15 cellular contexts compared by ENCODE assay signal in genomic region chr9:20524776-20525175, GRCh38.
A peak's percentile ranks its signal among the peaks of the same experiment; 100 is the strongest.
DNase-seq lines count a peak whose midpoint lies in the region; ATAC-seq, FAIRE-seq and TF ChIP-seq lines count a peak whose summit lies in the region.
"Had no signal": no experiment of that assay in that cellular context is flagged by ENCODE, and none has a peak within 500 bp of the region (broad histone marks: within the 10 kb centered on the region; RNA-seq: fewer than 3 reads in every experiment).

No MANE protein-coding gene starts in this region.

- H3K27ac ChIP-seq in HepG2 (ENCODE audit: extremely low read length, insufficient read depth, low read length) (no peak overlapping the region), right lobe of liver (no peak overlapping the region), KMS-11 (no peak overlapping the region), mammary epithelial cell (ENCODE audit: insufficient read depth, low read depth, low read length) (no peak overlapping the region), smooth muscle cell (ENCODE audit: low read depth) (no peak overlapping the region)
- H3K27ac ChIP-seq: epithelial cell of prostate, sigmoid colon had no signal

- no peak for TF ChIP-seq POLR2A in HepG2 (IDR thresholded peaks at IDR 0.05; ENCODE audit: insufficient read depth in 1 of 2, low read depth in 2 of 2, low read length in 2 of 2)
- no peak for TF ChIP-seq POLR2A in right lobe of liver (IDR thresholded peaks at IDR 0.05)

- H4K20me1 ChIP-seq in HepG2 (ENCODE audit: insufficient read depth, low read length) = no peaks in the 10 kb centered on the region
- no peaks in the 10 kb centered on the region for H4K20me1 ChIP-seq in KMS-11 (ENCODE audit: insufficient read depth)
- no peaks in the 10 kb centered on the region for H4K20me1 ChIP-seq in mammary epithelial cell (ENCODE audit: insufficient read depth, low read length)
- H4K20me1 ChIP-seq in smooth muscle cell (ENCODE audit: low read depth) = peaks cover 41% of the 10 kb centered on the region

- FAIRE-seq in HepG2 (lab: Jason Lieb, UNC) = no peak

- BruUV-seq in HepG2 (replicated peaks; lab: Mats Ljungman, UMichigan) (no TSS peak), mammary epithelial cell (replicated peaks; lab: Mats Ljungman, UMichigan) (no TSS peak)

- no peak for TF ChIP-seq RAD21 in HepG2 (CRISPR knock-in tag; IDR thresholded peaks at IDR 0.05)

- TF ChIP-seq EP300 in HepG2 (IDR thresholded peaks at IDR 0.05; ENCODE audit: low read depth in 2 of 2, low read length in 2 of 2) = no peak
- no peak for TF ChIP-seq EP300 in HepG2 (CRISPR knock-in tag; IDR thresholded peaks at IDR 0.05; ENCODE audit: borderline replicate concordance)

- no peaks in the 10 kb centered on the region for H3K27me3 Mint-ChIP-seq in activated CD4-positive, alpha-beta T cell treated with anti-CD3 and anti-CD28 coated beads, Interleukin-2, amount 10 ng/mL, durations not matched to agents 7 days and 5 days
- H3K27me3 Mint-ChIP-seq: activated naive CD8-positive, alpha-beta T cell treated with anti-CD3 and anti-CD28 coated beads, Interleukin-2, amount 10 ng/mL, durations not matched to agents 7 days and 5 days had no signal

- peaks cover 13% of the 10 kb centered on the region for H3K4me1 ChIP-seq in HepG2 (ENCODE audit: insufficient read depth, low read length)
- peaks cover 0 to 10% (median 0%) of the 10 kb centered on the region in 4 donors for H3K4me1 ChIP-seq in right lobe of liver
- no peaks in the 10 kb centered on the region for H3K4me1 ChIP-seq in KMS-11 (ENCODE audit: low read depth, poor library complexity, severe bottlenecking)
- H3K4me1 ChIP-seq in mammary epithelial cell (ENCODE audit: insufficient read depth, low read length) = no peaks in the 10 kb centered on the region
- H3K4me1 ChIP-seq in smooth muscle cell (ENCODE audit: low read depth) = no peaks in the 10 kb centered on the region

- H3F3A ChIP-seq in smooth muscle cell (ENCODE audit: low read depth) = no peaks in the 10 kb centered on the region

- no peak overlapping the region for H3K4me2 ChIP-seq in HepG2 (ENCODE audit: low read depth, low read length)
- no peak overlapping the region for H3K4me2 ChIP-seq in KMS-11
- H3K4me2 ChIP-seq in mammary epithelial cell (ENCODE audit: insufficient read depth, low read depth, low read length) = no peak overlapping the region
- H3K4me2 ChIP-seq in smooth muscle cell = no peak overlapping the region

- in situ Hi-C loops in HepG2 (cut with HindIII; ENCODE audit: extremely low pct_ligation_motif_present, low pct_unique_long_range_greater_than_20kb) (no loop called here), mammary epithelial cell (cut with MboI; ENCODE audit: low sequenced_read_pairs in 2 of 2) (no loop called here)

- ATAC-seq in HepG2 (no peak), right lobe of liver (no peak), GM19395 (IDR thresholded peaks at IDR 0.05; ENCODE audit: unreplicated experiment) (no peak)

- peaks cover 34% of the 10 kb centered on the region for H3K36me3 Mint-ChIP-seq in activated CD4-positive, alpha-beta T cell treated with anti-CD3 and anti-CD28 coated beads, Interleukin-2, amount 10 ng/mL, durations not matched to agents 7 days and 5 days (ENCODE audit: low read depth)

- H3K9me3 ChIP-seq in HepG2 (ENCODE audit: low read length) = no peaks in the 10 kb centered on the region
- H3K9me3 ChIP-seq in right lobe of liver = no peaks in the 10 kb centered on the region
- no peaks in the 10 kb centered on the region for H3K9me3 ChIP-seq in mammary epithelial cell (replicated peaks; ENCODE audit: insufficient read depth, low read length)
- H3K9me3 ChIP-seq in smooth muscle cell (replicated peaks; ENCODE audit: low read depth) = no peaks in the 10 kb centered on the region
- H3K9me3 ChIP-seq: sigmoid colon had no signal

- CTCF ChIA-PET in HepG2 (lab: Yijun Ruan, JAX; ENCODE audit: low intra/inter-chr PET ratio, low total read pairs) = no interaction called here
- CTCF ChIA-PET in mammary epithelial cell (lab: Charles Lee; ENCODE audit: low non-redundant PET) = interaction anchor here (0.7 kb wide), 2 partner anchors 89 to 215 kb away, joined by 3 to 20 read pairs; no protein-coding TSS in a partner anchor
- CTCF ChIA-PET in activated CD4-positive, alpha-beta T cell treated with anti-CD3 and anti-CD28 coated beads, Interleukin-2, amount 10 ng/mL, durations not matched to agents 7 days and 5 days (lab: Charles Lee) = interaction anchor here (1.0 to 1.5 kb wide), 5 partner anchors 9 to 100 kb away, joined by 3 to 4 read pairs (median 3); no protein-coding TSS in a partner anchor

- POLR2A ChIA-PET in HepG2 (lab: Yijun Ruan, JAX) = no interaction called here
- POLR2A ChIA-PET in activated CD4-positive, alpha-beta T cell treated with anti-CD3 and anti-CD28 coated beads, Interleukin-2, amount 10 ng/mL, durations not matched to agents 7 days and 5 days (lab: Charles Lee) = no interaction called here

- DNase-seq in HepG2 (ENCODE audit: low spot score) (no peak), right lobe of liver (no peak), mammary epithelial cell (no peak), smooth muscle cell (lab: John Stamatoyannopoulos, UW; ENCODE audit: unreplicated experiment) (no peak)
- DNase-seq in stimulated activated CD4-positive, alpha-beta T cell treated with anti-CD3 and anti-CD28 coated beads, Interleukin-1b, Interleukin-23, amount 100 ng/mL, for 48 hours = no peak
- DNase-seq in activated CD4-positive, alpha-beta T cell treated with anti-CD3 and anti-CD28 coated beads, Interleukin-2, amount 10 ng/mL, durations not matched to agents 7 days and 5 days = no peak
- DNase-seq: activated CD4-positive, CD25-positive, alpha-beta regulatory T cell; activated naive CD8-positive, alpha-beta T cell treated with anti-CD3 and anti-CD28 coated beads, Interleukin-2, amount 10 ng/mL, durations not matched to agents 7 days and 5 days; COR-L47; NCI-H526 treated with DMSO at 0.1 percent for 48 hours; sigmoid colon had no signal

- H3K27me3 ChIP-seq in HepG2 (ENCODE audit: control insufficient read depth in 1 of 2, insufficient read depth in 2 of 2, low read length in 2 of 2) = no peaks in the 10 kb centered on the region
- no peaks in the 10 kb centered on the region for H3K27me3 ChIP-seq in right lobe of liver
- H3K27me3 ChIP-seq in KMS-11 (ENCODE audit: insufficient read depth, low read depth) = no peaks in the 10 kb centered on the region
- no peaks in the 10 kb centered on the region for H3K27me3 ChIP-seq in mammary epithelial cell (ENCODE audit: insufficient read depth, low read length)
- no peaks in the 10 kb centered on the region for H3K27me3 ChIP-seq in smooth muscle cell (ENCODE audit: low read depth)
- H3K27me3 ChIP-seq: sigmoid colon had no signal

- H3K4me3 ChIP-seq in HepG2 (replicated peaks in 1 of 3; ENCODE audit: insufficient read depth in 1 of 3, low read depth in 2 of 3, low read length in 3 of 3) (no peak overlapping the region), right lobe of liver (no peak overlapping the region), KMS-11 (IDR thresholded peaks at IDR 0.05; ENCODE audit: insufficient read depth, low read depth, low read length) (no peak overlapping the region), mammary epithelial cell (replicated peaks in 1 of 3; ENCODE audit: insufficient read depth in 1 of 3, low read depth in 2 of 3, low read length in 3 of 3) (no peak overlapping the region), smooth muscle cell (no peak overlapping the region)
- H3K4me3 ChIP-seq: lung, sigmoid colon had no signal

- H3K4me1 Mint-ChIP-seq in activated CD4-positive, alpha-beta T cell treated with anti-CD3 and anti-CD28 coated beads, Interleukin-2, amount 10 ng/mL, durations not matched to agents 7 days and 5 days = peaks cover 76% of the 10 kb centered on the region

- TF ChIP-seq CTCF in HepG2 (CRISPR knock-in tag; IDR thresholded peaks at IDR 0.05) (peak; percentile 39), right lobe of liver (IDR thresholded peaks at IDR 0.05) (no peak), KMS-11 (conservative IDR thresholded peaks at IDR 0.05; ENCODE audit: low read depth, low read length) (peak; percentile 30; the same call in 1 of the 2 replicates), mammary epithelial cell (conservative IDR thresholded peaks at IDR 0.05 in 1 of 2, IDR thresholded peaks at IDR 0.05 in 1 of 2; ENCODE audit: extremely low read depth in 1 of 2, insufficient read depth in 1 of 2, low read depth in 1 of 2, low read length in 2 of 2) (peak; percentile 25 to 40), smooth muscle cell (IDR thresholded peaks at IDR 0.05; ENCODE audit: borderline replicate concordance, insufficient read depth, poor library complexity, severe bottlenecking) (peak; percentile 5)

- H3K9ac ChIP-seq in HepG2 (ENCODE audit: insufficient read depth, low read depth, low read length) (no peak overlapping the region), KMS-11 (no peak overlapping the region), mammary epithelial cell (ENCODE audit: insufficient read depth, low read length) (no peak overlapping the region), smooth muscle cell (ENCODE audit: low read depth) (no peak overlapping the region)

- H3K4me3 Mint-ChIP-seq in activated CD4-positive, alpha-beta T cell treated with anti-CD3 and anti-CD28 coated beads, Interleukin-2, amount 10 ng/mL, durations not matched to agents 7 days and 5 days = no peak overlapping the region
- H3K4me3 Mint-ChIP-seq: activated naive CD8-positive, alpha-beta T cell treated with anti-CD3 and anti-CD28 coated beads, Interleukin-2, amount 10 ng/mL, durations not matched to agents 7 days and 5 days had no signal

- H3K27ac Mint-ChIP-seq in activated CD4-positive, alpha-beta T cell treated with anti-CD3 and anti-CD28 coated beads, Interleukin-2, amount 10 ng/mL, durations not matched to agents 7 days and 5 days = no peak overlapping the region
- H3K27ac Mint-ChIP-seq: activated naive CD8-positive, alpha-beta T cell treated with anti-CD3 and anti-CD28 coated beads, Interleukin-2, amount 10 ng/mL, durations not matched to agents 7 days and 5 days had no signal

- dilution Hi-C loops in mammary epithelial cell (cut with HindIII; ENCODE audit: low sequenced_read_pairs) = no loop called here

- no peaks in the 10 kb centered on the region for H3K9me3 Mint-ChIP-seq in activated CD4-positive, alpha-beta T cell treated with anti-CD3 and anti-CD28 coated beads, Interleukin-2, amount 10 ng/mL, durations not matched to agents 7 days and 5 days
- H3K9me3 Mint-ChIP-seq: activated naive CD8-positive, alpha-beta T cell treated with anti-CD3 and anti-CD28 coated beads, Interleukin-2, amount 10 ng/mL, durations not matched to agents 7 days and 5 days had no signal

- H3K79me2 ChIP-seq in HepG2 (ENCODE audit: insufficient read depth, low read length) (no peaks in the 10 kb centered on the region), KMS-11 (ENCODE audit: insufficient read depth, low read depth) (no peaks in the 10 kb centered on the region), mammary epithelial cell (ENCODE audit: insufficient read depth, low read length) (no peaks in the 10 kb centered on the region), smooth muscle cell (ENCODE audit: low read depth) (peaks cover 98% of the 10 kb centered on the region)

- H2AFZ ChIP-seq in HepG2 (ENCODE audit: low read length) (no peak overlapping the region), KMS-11 (ENCODE audit: low read depth) (no peak overlapping the region), mammary epithelial cell (ENCODE audit: low read depth, low read length) (no peak overlapping the region), smooth muscle cell (ENCODE audit: low read depth) (no peak overlapping the region)

- WGBS in HepG2 (ENCODE audit: low lambda C conversion rate) = 61% methylated on average over 2 of the region's 2 CpGs
- 63% methylated on average over 1 of the region's 2 CpGs for WGBS in right lobe of liver (ENCODE audit: insufficient coverage, low coverage, low lambda C conversion rate, missing lambda C conversion rate)
- WGBS in mammary epithelial cell (ENCODE audit: low coverage, missing lambda C conversion rate) = 25% methylated on average over 1 of the region's 2 CpGs
- 88% methylated on average over 2 of the region's 2 CpGs for WGBS in smooth muscle cell (ENCODE audit: low lambda C conversion rate)

- H3K36me3 ChIP-seq in HepG2 (replicated peaks in 1 of 2; ENCODE audit: control insufficient read depth in 1 of 2, insufficient read depth in 2 of 2, low read length in 2 of 2) = no peaks in the 10 kb centered on the region
- no peaks in the 10 kb centered on the region for H3K36me3 ChIP-seq in right lobe of liver
- no peaks in the 10 kb centered on the region for H3K36me3 ChIP-seq in KMS-11 (ENCODE audit: insufficient read depth)
- H3K36me3 ChIP-seq in mammary epithelial cell (ENCODE audit: insufficient read depth, low read length) = no peaks in the 10 kb centered on the region
- H3K36me3 ChIP-seq in smooth muscle cell (ENCODE audit: low read depth) = no peaks in the 10 kb centered on the region
- H3K36me3 ChIP-seq: sigmoid colon had no signal

- intact Hi-C loops in HepG2 (cut with micrococcal nuclease; ENCODE audit: unreplicated experiment) (no loop called here), right lobe of liver (cut with DNase I) (no loop called here), mammary epithelial cell (cut with micrococcal nuclease) (no loop called here)

Comparison
In these comparisons a context has a peak if more than half of its experiments do, and no peak if none do; other contexts are left out.
1. CTCF ChIP-seq: peak in HepG2 (single experiment), KMS-11 (single experiment), mammary epithelial cell (2 of 2) and smooth muscle cell (single experiment); none in right lobe of liver (0 of 4).